9 cellular contexts compared by ENCODE assay signal in genomic region chr16:46929378-46930332, GRCh38. TPM values are rescaled to one million over a fixed set of nuclear protein-coding genes. Genes with fewer than 3 reads are reported as not detected.
A peak's percentile ranks its signal among the peaks of the same experiment; 100 is the strongest.
DNase-seq lines count a peak whose midpoint lies in the region; ATAC-seq and TF ChIP-seq lines count a peak whose summit lies in the region.
"Had no signal": no experiment of that assay in that cellular context is flagged by ENCODE, and none has a peak within 500 bp of the region (broad histone marks: within the 10 kb centered on the region; RNA-seq: fewer than 3 reads in every experiment).

No MANE protein-coding gene starts in this region.

- no peak overlapping the region for H3K27ac Mint-ChIP-seq in stimulated activated naive CD8-positive, alpha-beta T cell treated with anti-CD3 and anti-CD28 coated beads, Interleukin-15, amount 100 ng/mL, for 72 hours

- TF ChIP-seq EP300 in neural cell (conservative IDR thresholded peaks at IDR 0.05; ENCODE audit: poor library complexity, severe bottlenecking) = no peak

- no peaks in the 10 kb centered on the region for H3K9me3 Mint-ChIP-seq in stimulated activated naive CD8-positive, alpha-beta T cell treated with anti-CD3 and anti-CD28 coated beads, Interleukin-15, amount 100 ng/mL, for 72 hours

- H3K9me2 ChIP-seq in neural cell (ENCODE audit: insufficient read depth, low read length) = no peaks in the 10 kb centered on the region

- H4K20me1 ChIP-seq in OCI-LY3 (ENCODE audit: insufficient read depth, low read length) = no peaks in the 10 kb centered on the region
- no peaks in the 10 kb centered on the region for H4K20me1 ChIP-seq in neural cell (ENCODE audit: insufficient read depth)

- H3K27me3 Mint-ChIP-seq in stimulated activated naive CD8-positive, alpha-beta T cell treated with anti-CD3 and anti-CD28 coated beads, Interleukin-15, amount 100 ng/mL, for 72 hours = no peaks in the 10 kb centered on the region

- H3K9ac ChIP-seq in OCI-LY3 (ENCODE audit: low read length) = peak overlapping the region; percentile 43
- no peak overlapping the region for H3K9ac ChIP-seq in neural cell (ENCODE audit: low read length)

- no peaks in the 10 kb centered on the region for H3K79me2 ChIP-seq in OCI-LY3 (ENCODE audit: low read length)
- no peaks in the 10 kb centered on the region for H3K79me2 ChIP-seq in neural cell (replicated peaks; ENCODE audit: insufficient read depth, low read length)

- H3K4me1 ChIP-seq in OCI-LY3 (ENCODE audit: low read length) = peaks cover 15% of the 10 kb centered on the region

- peak; percentile 16 for DNase-seq in NCI-H146 (lab: John Stamatoyannopoulos, UW)
- no peak for DNase-seq in NCI-H146 treated with DMSO at 0.1 percent for 48 hours (lab: John Stamatoyannopoulos, UW; ENCODE audit: unreplicated experiment)
- DNase-seq in activated T-helper 1 cell treated with Interleukin-2 at 50 U/mL for 16 hours (ENCODE audit: low read depth) = peak; percentile 43
- DNase-seq in fibroblast of pulmonary artery (ENCODE audit: low read depth) = peak; percentile 66
- DNase-seq in stimulated activated naive CD8-positive, alpha-beta T cell treated with anti-CD3 and anti-CD28 coated beads, Interleukin-15, amount 100 ng/mL, for 72 hours = peak; percentile 58 to 66

- H3K36me3 ChIP-seq in OCI-LY3 (replicated peaks; ENCODE audit: low read depth, low read length) = no peaks in the 10 kb centered on the region
- H3K36me3 ChIP-seq in neural cell (ENCODE audit: insufficient read depth, low read length) = no peaks in the 10 kb centered on the region

- ATAC-seq in HG02623 (IDR thresholded peaks at IDR 0.05; ENCODE audit: unreplicated experiment) = peak; percentile 61
- peak; percentile 79 for ATAC-seq in stimulated activated naive CD8-positive, alpha-beta T cell treated with anti-CD3 and anti-CD28 coated beads, Interleukin-15, amount 100 ng/mL, for 72 hours

- no peak overlapping the region for H3K4me3 Mint-ChIP-seq in stimulated activated naive CD8-positive, alpha-beta T cell treated with anti-CD3 and anti-CD28 coated beads, Interleukin-15, amount 100 ng/mL, for 72 hours

- TF ChIP-seq CTCF in OCI-LY3 (IDR thresholded peaks at IDR 0.05; ENCODE audit: low read depth, low read length) = peak; percentile 93
- peak; percentile 84 for TF ChIP-seq CTCF in fibroblast of pulmonary artery (IDR thresholded peaks at IDR 0.05; ENCODE audit: low read length, missing control alignments)
- TF ChIP-seq CTCF in neural cell (IDR thresholded peaks at IDR 0.05; ENCODE audit: poor library complexity, severe bottlenecking) = peak; percentile 60

- H3K4me2 ChIP-seq in OCI-LY3 (ENCODE audit: low read length) (peak overlapping the region; percentile 95), neural cell (ENCODE audit: low read length) (no peak overlapping the region)

- no peaks in the 10 kb centered on the region for H3K9me3 ChIP-seq in OCI-LY3 (ENCODE audit: insufficient read depth, low read length)
- H3K9me3 ChIP-seq in neural cell (ENCODE audit: low read length) = no peaks in the 10 kb centered on the region
- H3K9me3 ChIP-seq: BLaER1 treated with 17β-estradiol and CSF1 and Interleukin-3, amounts not matched to agents 10 nM and 100 nM had no signal

- H3K4me3 ChIP-seq in OCI-LY3 (ENCODE audit: low read length) (peak overlapping the region; percentile 69), fibroblast of pulmonary artery (replicated peaks; ENCODE audit: low read depth, low read length) (no peak overlapping the region), neural cell (ENCODE audit: low read length) (no peak overlapping the region)
- H3K4me3 ChIP-seq: BLaER1 treated with 17β-estradiol and CSF1 and Interleukin-3, amounts not matched to agents 10 nM and 100 nM had no signal

- no peaks in the 10 kb centered on the region for H3K27me3 ChIP-seq in OCI-LY3 (ENCODE audit: low read depth, low read length)
- no peaks in the 10 kb centered on the region for H3K27me3 ChIP-seq in neural cell (ENCODE audit: insufficient read depth, low read depth, low read length)
- H3K27me3 ChIP-seq: BLaER1 treated with 17β-estradiol and CSF1 and Interleukin-3, amounts not matched to agents 10 nM and 100 nM had no signal

- no peaks in the 10 kb centered on the region for H3F3A ChIP-seq in neural cell (ENCODE audit: insufficient read depth, low read length, poor library complexity, severe bottlenecking)

- H3K27ac ChIP-seq in OCI-LY3 (ENCODE audit: low read length) = no peak overlapping the region
- H3K27ac ChIP-seq in neural cell (ENCODE audit: low read length) = no peak overlapping the region
- H3K27ac ChIP-seq: BLaER1 treated with 17β-estradiol and CSF1 and Interleukin-3, amounts not matched to agents 10 nM and 100 nM had no signal

- peaks cover 12% of the 10 kb centered on the region for H3K4me1 Mint-ChIP-seq in stimulated activated naive CD8-positive, alpha-beta T cell treated with anti-CD3 and anti-CD28 coated beads, Interleukin-15, amount 100 ng/mL, for 72 hours

- TF ChIP-seq RAD21 in neural cell (conservative IDR thresholded peaks at IDR 0.05) = no peak

- H2AFZ ChIP-seq in OCI-LY3 (ENCODE audit: low read depth, low read length) = peak overlapping the region; percentile 94
- H2AFZ ChIP-seq in neural cell (ENCODE audit: low read depth, low read length) = no peak overlapping the region

TF ChIP-seq in neural cell, 6 proteins besides CTCF, POLR2A, EP300 and RAD21:
- TF ChIP-seq SMC3 (conservative IDR thresholded peaks at IDR 0.05; ENCODE audit: poor library complexity) (peak; percentile 22), POLR2AphosphoS5 (IDR thresholded peaks at IDR 0.05) (no peak), TAF1 (IDR thresholded peaks at IDR 0.05; ENCODE audit: low read depth) (no peak)
TF ChIP-seq in neural cell: peak in this region for 1.

RNA-seq across cellular contexts. Expression of gene DNAJA2, which starts 43.8 kb away (rescaled TPM):
- polyA plus RNA-seq in neural cell = 85.8 and 99.5 TPM in 2 replicates
- 119 and 126 TPM in 2 replicates for polyA minus RNA-seq in neural cell

RNA-seq across cellular contexts. Expression of gene GPT2, which starts 45.5 kb away (rescaled TPM):
- 23.9 and 27.3 TPM in 2 replicates for polyA plus RNA-seq in neural cell
- 19.2 and 22.5 TPM in 2 replicates for polyA minus RNA-seq in neural cell
